25 cellular contexts compared by ENCODE assay signal in genomic region chr20:13299401-13299800, GRCh38.
"Had no signal": no experiment of that assay in that cellular context is flagged by ENCODE, and none has a peak within 500 bp of the region (broad histone marks: within the 10 kb centered on the region; RNA-seq: fewer than 3 reads in every experiment).

No MANE protein-coding gene starts in this region.

- H3K4me3 ChIP-seq: esophagus muscularis mucosa, heart left ventricle, psoas muscle, sigmoid colon, thyroid gland, upper lobe of left lung had no signal

- H3K36me3 ChIP-seq: esophagus muscularis mucosa, heart left ventricle, sigmoid colon, upper lobe of left lung had no signal

- H3K27ac ChIP-seq: esophagus muscularis mucosa, foreskin keratinocyte, heart left ventricle, parathyroid adenoma, psoas muscle, sigmoid colon, thyroid gland, upper lobe of left lung had no signal

- H3K9ac ChIP-seq: parathyroid adenoma had no signal

- FAIRE-seq: bronchial epithelial cell, kidney, small intestine had no signal

- ATAC-seq: activated naive CD4-positive, alpha-beta T cell treated with anti-CD3 and anti-CD28 coated beads, Interleukin-2, amount 50 U/mL, for 72 hours; foreskin keratinocyte; heart left ventricle; naive thymus-derived CD4-positive, alpha-beta T cell; psoas muscle; stimulated activated effector memory CD8-positive, alpha-beta T cell treated with anti-CD3 and anti-CD28 coated beads, Interleukin-12 subunit alpha, Interleukin-12 subunit beta, amount 100 ng/mL, for 72 hours; stimulated activated naive CD8-positive, alpha-beta T cell treated with anti-CD3 and anti-CD28 coated beads, Interleukin-15, amount 100 ng/mL, for 72 hours; WTC11 had no signal

- DNase-seq: activated CD4-positive, alpha-beta memory T cell treated with anti-CD3 and anti-CD28 coated beads, Interleukin-2, amount 10 ng/mL, durations not matched to agents 7 days and 5 days; activated CD4-positive, alpha-beta T cell treated with anti-CD3 and anti-CD28 coated beads for 1 hour; activated CD4-positive, alpha-beta T cell treated with anti-CD3 and anti-CD28 coated beads, Interleukin-2, amount 10 ng/mL, durations not matched to agents 7 days and 5 days; activated T-cell treated with anti-CD3 and anti-CD28 coated beads, Interleukin-2, amount 50 U/mL, for 48 hours; endodermal cell; foreskin keratinocyte; heart left ventricle; hypothalamus; immature natural killer cell; kidney; naive thymus-derived CD4-positive, alpha-beta T cell; nucleus accumbens; psoas muscle; small intestine; stimulated activated CD4-positive, alpha-beta T cell treated with anti-CD3 and anti-CD28 coated beads, Interleukin-4, amount 100 ng/mL, for 24 hours; stimulated activated naive CD8-positive, alpha-beta T cell treated with anti-CD3 and anti-CD28 coated beads, Interleukin-15, amount 100 ng/mL, for 72 hours; thyroid gland had no signal

- H3K4me1 ChIP-seq: esophagus muscularis mucosa, heart left ventricle, parathyroid adenoma, psoas muscle, sigmoid colon, thyroid gland, upper lobe of left lung had no signal

- H3K79me2 ChIP-seq: parathyroid adenoma had no signal

- H3K27me3 ChIP-seq: esophagus muscularis mucosa, foreskin keratinocyte, sigmoid colon, thyroid gland, upper lobe of left lung had no signal

- H2AFZ ChIP-seq: parathyroid adenoma had no signal

- H3K9me3 ChIP-seq: psoas muscle, thyroid gland, upper lobe of left lung had no signal
